ENCODE assay signal across 8 cellular contexts in genomic region chr11:123020968-123021367, GRCh38.
DNase-seq lines count a peak whose midpoint lies in the region; ATAC-seq and TF ChIP-seq lines count a peak whose summit lies in the region.

No MANE protein-coding gene starts in this region.

- H3F3A ChIP-seq in Loucy (ENCODE audit: low read depth) = no peaks in the 10 kb centered on the region

- ATAC-seq in GM19372 (IDR thresholded peaks at IDR 0.05; ENCODE audit: low read depth, unreplicated experiment) = peak; percentile 61
- ATAC-seq in HG03097 (IDR thresholded peaks at IDR 0.05; ENCODE audit: low FRiP score, unreplicated experiment) = no peak

- H4K20me1 ChIP-seq in Loucy (ENCODE audit: insufficient read depth, low read length, poor library complexity, severe bottlenecking) = no peaks in the 10 kb centered on the region

- no peaks in the 10 kb centered on the region for H3K4me1 ChIP-seq in Loucy (ENCODE audit: insufficient read depth, low read length, poor library complexity, severe bottlenecking)

- H3K9ac ChIP-seq in Loucy (ENCODE audit: low read depth, low read length, poor library complexity, severe bottlenecking) = no peak overlapping the region

- H3K4me3 ChIP-seq in Loucy (ENCODE audit: low read length, poor library complexity, severe bottlenecking) = no peak overlapping the region

- TF ChIP-seq CTCF in Loucy (conservative IDR thresholded peaks at IDR 0.05; ENCODE audit: low read length) = peak; percentile 86

- H3K79me2 ChIP-seq in Loucy (ENCODE audit: insufficient read depth, low read length) = no peaks in the 10 kb centered on the region

- H3K36me3 ChIP-seq in Loucy (ENCODE audit: insufficient read depth, low read length) = no peaks in the 10 kb centered on the region

- H3K9me2 ChIP-seq in Loucy (replicated peaks; ENCODE audit: low read depth, low read length) = no peaks in the 10 kb centered on the region

- no peaks in the 10 kb centered on the region for H3K9me3 ChIP-seq in Loucy (ENCODE audit: insufficient read depth, low read depth, low read length)

- DNase-seq in DMS153 treated with DMSO at 0.1 percent for 48 hours (lab: John Stamatoyannopoulos, UW; ENCODE audit: unreplicated experiment) = peak; percentile 73
- peak; percentile 64 for DNase-seq in SKM-1 (lab: John Stamatoyannopoulos, UW; ENCODE audit: unreplicated experiment)
- DNase-seq in cerebellar cortex (ENCODE audit: low spot score) = peak; percentile 48
- peak; percentile 13 for DNase-seq in midbrain (lab: John Stamatoyannopoulos, UW)
- DNase-seq in retina = no peak

- no peaks in the 10 kb centered on the region for H3K27me3 ChIP-seq in Loucy (ENCODE audit: insufficient read depth, low read length, poor library complexity, severe bottlenecking)

- no peak overlapping the region for H3K4me2 ChIP-seq in Loucy (ENCODE audit: low read depth, low read length, poor library complexity, severe bottlenecking)

- H2AFZ ChIP-seq in Loucy (ENCODE audit: low read length) = peak overlapping the region; percentile 98
